In genomic region chr11:133911169-133911568, GRCh38 we compare ENCODE assay signal across 14 cellular contexts. TPM values are rescaled to one million over a fixed set of nuclear protein-coding genes. Genes with fewer than 3 reads are reported as not detected.
A peak's percentile ranks its signal among the peaks of the same experiment; 100 is the strongest.
DNase-seq lines count a peak whose midpoint lies in the region; ATAC-seq and TF ChIP-seq lines count a peak whose summit lies in the region.
"Had no signal": no experiment of that assay in that cellular context is flagged by ENCODE, and none has a peak within 500 bp of the region (broad histone marks: within the 10 kb centered on the region; RNA-seq: fewer than 3 reads in every experiment).

No MANE protein-coding gene starts in this region.

- DNase-seq in iPS-NIHi11 (ENCODE audit: low spot score) = peak; percentile 35
- DNase-seq in activated T-helper 2 cell treated with anti-CD3 and anti-CD28 coated beads, Interferon-gamma antibody, Interleukin-2, Interleukin-4, amounts not matched to agents 10 μg/mL and 5 μg/mL and 100 μg/mL, durations not matched to agents 14 hours and 24 hours and 36 hours (ENCODE audit: low spot score) = no peak
- no peak for DNase-seq in stimulated activated CD4-positive, alpha-beta T cell treated with anti-CD3 and anti-CD28 coated beads, Interleukin-2, amount 100 ng/mL, for 48 hours
- DNase-seq: effector memory CD4-positive, alpha-beta T cell; naive thymus-derived CD8-positive, alpha-beta T cell; stimulated activated CD4-positive, alpha-beta T cell treated with anti-CD3 and anti-CD28 coated beads, Interleukin-4, amount 100 ng/mL, for 4 hours; thyroid gland had no signal

- intact Hi-C loops in activated T-helper 2 cell treated with anti-CD3 and anti-CD28 coated beads, Interferon-gamma antibody, Interleukin-2, Interleukin-4, amounts not matched to agents 10 μg/mL and 5 μg/mL and 100 μg/mL, durations not matched to agents 14 hours and 24 hours and 36 hours (cut with micrococcal nuclease) = no loop called here

- H2AFZ ChIP-seq in OCI-LY1 (ENCODE audit: low read length) = no peak overlapping the region

- H3F3A ChIP-seq in OCI-LY1 (ENCODE audit: insufficient read depth, low read length) = no peaks in the 10 kb centered on the region

- no peak overlapping the region for H3K4me2 ChIP-seq in OCI-LY1 (ENCODE audit: low read length)

- H3K36me3 Mint-ChIP-seq in activated T-helper 2 cell treated with anti-CD3 and anti-CD28 coated beads, Interferon-gamma antibody, Interleukin-2, Interleukin-4, amounts not matched to agents 10 μg/mL and 5 μg/mL and 100 μg/mL, durations not matched to agents 14 hours and 24 hours and 36 hours (ENCODE audit: low read depth) = peaks cover 62% of the 10 kb centered on the region

- H3K27ac ChIP-seq in OCI-LY1 (ENCODE audit: low read depth, low read length, poor library complexity, severe bottlenecking) = no peak overlapping the region
- H3K27ac ChIP-seq: thyroid gland had no signal

- no peak overlapping the region for H3K4me3 Mint-ChIP-seq in activated T-helper 2 cell treated with anti-CD3 and anti-CD28 coated beads, Interferon-gamma antibody, Interleukin-2, Interleukin-4, amounts not matched to agents 10 μg/mL and 5 μg/mL and 100 μg/mL, durations not matched to agents 14 hours and 24 hours and 36 hours (ENCODE audit: low read depth)
- H3K4me3 Mint-ChIP-seq: activated naive CD8-positive, alpha-beta T cell; naive thymus-derived CD8-positive, alpha-beta T cell had no signal

- H3K27ac Mint-ChIP-seq in activated T-helper 2 cell treated with anti-CD3 and anti-CD28 coated beads, Interferon-gamma antibody, Interleukin-2, Interleukin-4, amounts not matched to agents 10 μg/mL and 5 μg/mL and 100 μg/mL, durations not matched to agents 14 hours and 24 hours and 36 hours = no peak overlapping the region
- H3K27ac Mint-ChIP-seq: activated naive CD8-positive, alpha-beta T cell; naive thymus-derived CD8-positive, alpha-beta T cell had no signal

- no peaks in the 10 kb centered on the region for H3K9me3 Mint-ChIP-seq in activated T-helper 2 cell treated with anti-CD3 and anti-CD28 coated beads, Interferon-gamma antibody, Interleukin-2, Interleukin-4, amounts not matched to agents 10 μg/mL and 5 μg/mL and 100 μg/mL, durations not matched to agents 14 hours and 24 hours and 36 hours
- H3K9me3 Mint-ChIP-seq: naive thymus-derived CD8-positive, alpha-beta T cell had no signal

- no peaks in the 10 kb centered on the region for H3K4me1 ChIP-seq in OCI-LY1 (ENCODE audit: insufficient read depth, low read length, severe bottlenecking)
- H3K4me1 ChIP-seq: thyroid gland had no signal

- no peaks in the 10 kb centered on the region for H3K9me2 ChIP-seq in OCI-LY1 (ENCODE audit: low read depth, low read length)

- ATAC-seq in GM21390 (IDR thresholded peaks at IDR 0.05; ENCODE audit: unreplicated experiment) (peak; percentile 61), HG03108 (IDR thresholded peaks at IDR 0.05; ENCODE audit: unreplicated experiment) (no peak), GM19452 (IDR thresholded peaks at IDR 0.05; ENCODE audit: unreplicated experiment) (no peak)
- ATAC-seq: activated CD4-positive, CD25-positive, alpha-beta regulatory T cell treated with anti-CD3 and anti-CD28 coated beads, Interleukin-2, amount 50 U/mL, for 24 hours had no signal

- H3K4me3 ChIP-seq in OCI-LY1 (ENCODE audit: low read depth, low read length, poor library complexity, severe bottlenecking) = no peak overlapping the region
- H3K4me3 ChIP-seq: thyroid gland had no signal

- H3K4me1 Mint-ChIP-seq in activated T-helper 2 cell treated with anti-CD3 and anti-CD28 coated beads, Interferon-gamma antibody, Interleukin-2, Interleukin-4, amounts not matched to agents 10 μg/mL and 5 μg/mL and 100 μg/mL, durations not matched to agents 14 hours and 24 hours and 36 hours (ENCODE audit: low read depth) = no peaks in the 10 kb centered on the region

- H3K79me2 ChIP-seq in OCI-LY1 (ENCODE audit: insufficient read depth, low read length) = no peaks in the 10 kb centered on the region

- H3K36me3 ChIP-seq in OCI-LY1 (ENCODE audit: insufficient read depth, low read length) = no peaks in the 10 kb centered on the region

- H3K9ac ChIP-seq in OCI-LY1 (ENCODE audit: low read length) = no peak overlapping the region

- no peaks in the 10 kb centered on the region for H4K20me1 ChIP-seq in OCI-LY1 (ENCODE audit: insufficient read depth, low read length)

- TF ChIP-seq CTCF in GM12872 (IDR thresholded peaks at IDR 0.05; ENCODE audit: insufficient read depth, low read depth, low read length) = peak; percentile 28; the same call in 1 of the 3 replicates
- peak; percentile 30; the same call in 1 of the 2 replicates for TF ChIP-seq CTCF in OCI-LY1 (IDR thresholded peaks at IDR 0.05; ENCODE audit: low read length)

- H3K9me3 ChIP-seq in OCI-LY1 (ENCODE audit: low read length) = no peaks in the 10 kb centered on the region
- H3K9me3 ChIP-seq: thyroid gland had no signal

- no peaks in the 10 kb centered on the region for H3K27me3 ChIP-seq in OCI-LY1 (ENCODE audit: insufficient read depth, low read length)
- H3K27me3 ChIP-seq: thyroid gland had no signal

- no peaks in the 10 kb centered on the region for H3K27me3 Mint-ChIP-seq in activated T-helper 2 cell treated with anti-CD3 and anti-CD28 coated beads, Interferon-gamma antibody, Interleukin-2, Interleukin-4, amounts not matched to agents 10 μg/mL and 5 μg/mL and 100 μg/mL, durations not matched to agents 14 hours and 24 hours and 36 hours (ENCODE audit: low read depth)
- H3K27me3 Mint-ChIP-seq: activated naive CD8-positive, alpha-beta T cell; naive thymus-derived CD8-positive, alpha-beta T cell had no signal

RNA-seq across cellular contexts. Expression of gene IGSF9B, which starts 45.6 kb away (rescaled TPM):
- total RNA-seq in activated T-helper 2 cell treated with anti-CD3 and anti-CD28 coated beads, Interferon-gamma antibody, Interleukin-2, Interleukin-4, amounts not matched to agents 10 μg/mL and 5 μg/mL and 100 μg/mL, durations not matched to agents 14 hours and 24 hours and 36 hours = 101 and 110 TPM in 2 replicates
